1 cellular context compared by ENCODE assay signal in the genomic region with DNA sequence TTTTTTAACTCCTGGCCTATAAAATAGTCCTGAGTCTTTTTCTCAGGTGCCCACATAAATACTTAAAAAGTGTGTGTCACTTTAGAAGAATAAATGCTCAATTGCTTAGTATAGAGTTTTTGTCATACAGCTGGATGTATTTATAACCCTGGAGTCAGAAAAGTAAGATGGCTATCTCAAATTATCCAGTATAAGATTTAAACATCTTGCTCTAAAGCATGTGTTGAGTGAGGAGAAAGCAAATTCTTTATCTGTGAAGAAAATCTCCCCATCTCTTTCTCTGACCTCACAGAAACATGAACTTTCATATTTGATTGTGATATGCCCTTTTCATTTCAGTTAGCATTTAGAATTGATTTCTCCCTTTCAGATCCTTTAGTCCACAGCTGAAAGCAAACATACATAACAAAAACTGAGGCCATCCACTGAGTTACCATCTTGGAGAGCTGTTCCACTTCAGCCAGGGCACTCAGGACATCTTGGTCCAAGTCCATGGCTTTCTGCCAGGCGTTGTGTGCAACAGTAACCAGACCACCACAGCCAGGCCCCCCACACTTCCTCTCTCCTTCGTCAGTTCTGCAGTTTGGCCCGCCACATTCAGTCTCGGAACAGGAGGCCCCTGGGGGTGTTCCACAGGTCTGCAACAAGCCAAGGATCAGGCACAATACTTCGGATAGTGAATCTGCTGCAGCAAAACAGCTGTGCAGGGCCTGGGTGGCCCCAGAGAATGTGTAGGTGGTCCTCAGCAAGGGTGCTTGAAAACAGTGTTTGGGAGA.
TF ChIP-seq lines count a peak whose summit lies in the region.

No MANE protein-coding gene starts in this region.

TF ChIP-seq in H1, 55 proteins besides CTCF, POLR2A, EP300 and RAD21:
- TF ChIP-seq EGR1 (IDR thresholded peaks at IDR 0.05; ENCODE audit: borderline replicate concordance, low read depth, low read length), result no peak
- TF ChIP-seq, protein P1, sequence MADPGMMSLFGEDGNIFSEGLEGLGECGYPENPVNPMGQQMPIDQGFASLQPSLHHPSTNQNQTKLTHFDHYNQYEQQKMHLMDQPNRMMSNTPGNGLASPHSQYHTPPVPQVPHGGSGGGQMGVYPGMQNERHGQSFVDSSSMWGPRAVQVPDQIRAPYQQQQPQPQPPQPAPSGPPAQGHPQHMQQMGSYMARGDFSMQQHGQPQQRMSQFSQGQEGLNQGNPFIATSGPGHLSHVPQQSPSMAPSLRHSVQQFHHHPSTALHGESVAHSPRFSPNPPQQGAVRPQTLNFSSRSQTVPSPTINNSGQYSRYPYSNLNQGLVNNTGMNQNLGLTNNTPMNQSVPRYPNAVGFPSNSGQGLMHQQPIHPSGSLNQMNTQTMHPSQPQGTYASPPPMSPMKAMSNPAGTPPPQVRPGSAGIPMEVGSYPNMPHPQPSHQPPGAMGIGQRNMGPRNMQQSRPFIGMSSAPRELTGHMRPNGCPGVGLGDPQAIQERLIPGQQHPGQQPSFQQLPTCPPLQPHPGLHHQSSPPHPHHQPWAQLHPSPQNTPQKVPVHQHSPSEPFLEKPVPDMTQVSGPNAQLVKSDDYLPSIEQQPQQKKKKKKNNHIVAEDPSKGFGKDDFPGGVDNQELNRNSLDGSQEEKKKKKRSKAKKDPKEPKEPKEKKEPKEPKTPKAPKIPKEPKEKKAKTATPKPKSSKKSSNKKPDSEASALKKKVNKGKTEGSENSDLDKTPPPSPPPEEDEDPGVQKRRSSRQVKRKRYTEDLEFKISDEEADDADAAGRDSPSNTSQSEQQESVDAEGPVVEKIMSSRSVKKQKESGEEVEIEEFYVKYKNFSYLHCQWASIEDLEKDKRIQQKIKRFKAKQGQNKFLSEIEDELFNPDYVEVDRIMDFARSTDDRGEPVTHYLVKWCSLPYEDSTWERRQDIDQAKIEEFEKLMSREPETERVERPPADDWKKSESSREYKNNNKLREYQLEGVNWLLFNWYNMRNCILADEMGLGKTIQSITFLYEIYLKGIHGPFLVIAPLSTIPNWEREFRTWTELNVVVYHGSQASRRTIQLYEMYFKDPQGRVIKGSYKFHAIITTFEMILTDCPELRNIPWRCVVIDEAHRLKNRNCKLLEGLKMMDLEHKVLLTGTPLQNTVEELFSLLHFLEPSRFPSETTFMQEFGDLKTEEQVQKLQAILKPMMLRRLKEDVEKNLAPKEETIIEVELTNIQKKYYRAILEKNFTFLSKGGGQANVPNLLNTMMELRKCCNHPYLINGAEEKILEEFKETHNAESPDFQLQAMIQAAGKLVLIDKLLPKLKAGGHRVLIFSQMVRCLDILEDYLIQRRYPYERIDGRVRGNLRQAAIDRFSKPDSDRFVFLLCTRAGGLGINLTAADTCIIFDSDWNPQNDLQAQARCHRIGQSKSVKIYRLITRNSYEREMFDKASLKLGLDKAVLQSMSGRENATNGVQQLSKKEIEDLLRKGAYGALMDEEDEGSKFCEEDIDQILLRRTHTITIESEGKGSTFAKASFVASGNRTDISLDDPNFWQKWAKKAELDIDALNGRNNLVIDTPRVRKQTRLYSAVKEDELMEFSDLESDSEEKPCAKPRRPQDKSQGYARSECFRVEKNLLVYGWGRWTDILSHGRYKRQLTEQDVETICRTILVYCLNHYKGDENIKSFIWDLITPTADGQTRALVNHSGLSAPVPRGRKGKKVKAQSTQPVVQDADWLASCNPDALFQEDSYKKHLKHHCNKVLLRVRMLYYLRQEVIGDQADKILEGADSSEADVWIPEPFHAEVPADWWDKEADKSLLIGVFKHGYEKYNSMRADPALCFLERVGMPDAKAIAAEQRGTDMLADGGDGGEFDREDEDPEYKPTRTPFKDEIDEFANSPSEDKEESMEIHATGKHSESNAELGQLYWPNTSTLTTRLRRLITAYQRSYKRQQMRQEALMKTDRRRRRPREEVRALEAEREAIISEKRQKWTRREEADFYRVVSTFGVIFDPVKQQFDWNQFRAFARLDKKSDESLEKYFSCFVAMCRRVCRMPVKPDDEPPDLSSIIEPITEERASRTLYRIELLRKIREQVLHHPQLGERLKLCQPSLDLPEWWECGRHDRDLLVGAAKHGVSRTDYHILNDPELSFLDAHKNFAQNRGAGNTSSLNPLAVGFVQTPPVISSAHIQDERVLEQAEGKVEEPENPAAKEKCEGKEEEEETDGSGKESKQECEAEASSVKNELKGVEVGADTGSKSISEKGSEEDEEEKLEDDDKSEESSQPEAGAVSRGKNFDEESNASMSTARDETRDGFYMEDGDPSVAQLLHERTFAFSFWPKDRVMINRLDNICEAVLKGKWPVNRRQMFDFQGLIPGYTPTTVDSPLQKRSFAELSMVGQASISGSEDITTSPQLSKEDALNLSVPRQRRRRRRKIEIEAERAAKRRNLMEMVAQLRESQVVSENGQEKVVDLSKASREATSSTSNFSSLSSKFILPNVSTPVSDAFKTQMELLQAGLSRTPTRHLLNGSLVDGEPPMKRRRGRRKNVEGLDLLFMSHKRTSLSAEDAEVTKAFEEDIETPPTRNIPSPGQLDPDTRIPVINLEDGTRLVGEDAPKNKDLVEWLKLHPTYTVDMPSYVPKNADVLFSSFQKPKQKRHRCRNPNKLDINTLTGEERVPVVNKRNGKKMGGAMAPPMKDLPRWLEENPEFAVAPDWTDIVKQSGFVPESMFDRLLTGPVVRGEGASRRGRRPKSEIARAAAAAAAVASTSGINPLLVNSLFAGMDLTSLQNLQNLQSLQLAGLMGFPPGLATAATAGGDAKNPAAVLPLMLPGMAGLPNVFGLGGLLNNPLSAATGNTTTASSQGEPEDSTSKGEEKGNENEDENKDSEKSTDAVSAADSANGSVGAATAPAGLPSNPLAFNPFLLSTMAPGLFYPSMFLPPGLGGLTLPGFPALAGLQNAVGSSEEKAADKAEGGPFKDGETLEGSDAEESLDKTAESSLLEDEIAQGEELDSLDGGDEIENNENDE (IDR thresholded peaks at IDR 0.05; ENCODE audit: insufficient replicate concordance, low read length), result no peak
- TF ChIP-seq KDM5A (IDR thresholded peaks at IDR 0.05; ENCODE audit: low read length), result no peak
- TF ChIP-seq HDAC2 (IDR thresholded peaks at IDR 0.05; ENCODE audit: borderline replicate concordance in 1 of 2, low read depth in 2 of 2, low read length in 2 of 2), result no peak
- TF ChIP-seq TCF12 (IDR thresholded peaks at IDR 0.05; ENCODE audit: low read depth, low read length), result 0 out of 2 replicates have a peak, but pooled peaks have one; percentile 32
- TF ChIP-seq SP2 (IDR thresholded peaks at IDR 0.05; ENCODE audit: low read length), result no peak
TF ChIP-seq in H1: peak in this region for 1.
